Comparison of ENCODE assay signal across 27 cellular contexts in the genomic region with DNA sequence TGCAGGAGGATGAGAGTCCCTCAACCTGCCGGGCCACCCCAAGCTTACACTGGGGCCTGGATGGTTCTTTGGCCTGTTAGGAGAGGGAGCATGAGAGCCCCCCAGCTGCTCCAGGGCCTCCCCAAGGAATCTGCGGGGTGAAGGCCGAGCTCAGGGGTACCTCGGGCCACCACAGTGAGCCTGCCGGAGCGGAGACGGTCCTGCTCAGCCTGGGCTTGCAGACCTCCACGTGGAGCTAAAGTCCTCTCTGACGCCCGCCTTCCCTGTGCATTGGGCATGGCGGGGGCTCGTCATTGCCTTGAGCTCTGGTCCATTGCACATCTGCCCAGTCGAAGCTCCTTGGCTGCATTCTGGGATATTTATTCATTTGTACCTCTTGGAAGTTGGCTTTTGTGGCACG.
"Had no signal": no experiment of that assay in that cellular context is flagged by ENCODE, and none has a peak within 500 bp of the region (broad histone marks: within the 10 kb centered on the region; RNA-seq: fewer than 3 reads in every experiment).

No MANE protein-coding gene starts in this region.

- H3K27me3 ChIP-seq: gastrocnemius medialis, right lobe of liver had no signal

- H3K4me1 ChIP-seq: gastrocnemius medialis, right lobe of liver had no signal

- H3K4me3 ChIP-seq: gastrocnemius medialis, right lobe of liver had no signal

- DNase-seq: activated CD4-positive, alpha-beta T cell treated with anti-CD3 and anti-CD28 coated beads for 4 hours; activated CD4-positive, alpha-beta T cell treated with anti-CD3 and anti-CD28 coated beads, Interleukin-2, amount 50 U/mL, for 48 hours; activated CD4-positive, CD25-positive, alpha-beta regulatory T cell; activated T-cell treated with anti-CD3 and anti-CD28 coated beads, Interleukin-2, amount 50 U/mL, for 48 hours; anterior cingulate cortex; effector CD8-positive, alpha-beta T cell; gastrocnemius medialis; glutamatergic neuron; islet precursor cell; left ventricle myocardium superior; mammary epithelial cell; naive B cell; occipital lobe; posterior cingulate gyrus; stimulated activated CD4-positive, alpha-beta T cell treated with anti-CD3 and anti-CD28 coated beads, Interleukin-12 subunit alpha, Interleukin-12 subunit beta, amount 100 ng/mL, for 4 hours; stimulated activated CD4-positive, alpha-beta T cell treated with anti-CD3 and anti-CD28 coated beads, Interleukin-4, amount 100 ng/mL, for 1 hour; stimulated activated naive CD8-positive, alpha-beta T cell treated with anti-CD3 and anti-CD28 coated beads, Interleukin-15, Interleukin-2, amounts not matched to agents 100 U/mL and 50 U/mL, for 24 hours had no signal

- H3K36me3 ChIP-seq: gastrocnemius medialis, right lobe of liver had no signal

- H3K27ac Mint-ChIP-seq: activated naive CD4-positive, alpha-beta T cell treated with anti-CD3 and anti-CD28 coated beads, Interleukin-2, amount 50 U/mL, for 24 hours; activated T-helper 2 cell treated with anti-CD3 and anti-CD28 coated beads, Interferon-gamma antibody, Interleukin-2, Interleukin-4, amounts not matched to agents 10 μg/mL and 5 μg/mL and 100 μg/mL, durations not matched to agents 14 hours and 24 hours and 36 hours; mesothelial cell of epicardium; naive B cell; type B pancreatic cell had no signal

- H3K27ac ChIP-seq: epithelial cell of prostate, gastrocnemius medialis, right lobe of liver had no signal

- ATAC-seq: gastrocnemius medialis; left ventricle myocardium superior; right lobe of liver; stimulated activated naive CD8-positive, alpha-beta T cell treated with anti-CD3 and anti-CD28 coated beads, Interleukin-15, Interleukin-2, amounts not matched to agents 100 U/mL and 50 U/mL, for 24 hours had no signal

- H3K9me3 ChIP-seq: gastrocnemius medialis, right lobe of liver had no signal

- H3K27me3 Mint-ChIP-seq: activated naive CD4-positive, alpha-beta T cell treated with anti-CD3 and anti-CD28 coated beads, Interleukin-2, amount 50 U/mL, for 24 hours; naive B cell; type B pancreatic cell had no signal

- H3K36me3 Mint-ChIP-seq: activated naive CD4-positive, alpha-beta T cell treated with anti-CD3 and anti-CD28 coated beads, Interleukin-2, amount 50 U/mL, for 24 hours; mesothelial cell of epicardium; naive B cell; type B pancreatic cell had no signal

- H3K4me3 Mint-ChIP-seq: activated naive CD4-positive, alpha-beta T cell treated with anti-CD3 and anti-CD28 coated beads, Interleukin-2, amount 50 U/mL, for 24 hours; mesothelial cell of epicardium; naive B cell; neural crest cell; type B pancreatic cell had no signal

- H3K9me3 Mint-ChIP-seq: activated naive CD4-positive, alpha-beta T cell treated with anti-CD3 and anti-CD28 coated beads, Interleukin-2, amount 50 U/mL, for 24 hours; activated T-helper 2 cell treated with anti-CD3 and anti-CD28 coated beads, Interferon-gamma antibody, Interleukin-2, Interleukin-4, amounts not matched to agents 10 μg/mL and 5 μg/mL and 100 μg/mL, durations not matched to agents 14 hours and 24 hours and 36 hours; mesothelial cell of epicardium; naive B cell; neural crest cell; type B pancreatic cell had no signal

- FAIRE-seq: bronchial epithelial cell, colon, endometrium had no signal
